ENCODE assay signal across 16 cellular contexts in genomic region chr15:69131362-69132215, GRCh38. TPM values are rescaled to one million over a fixed set of nuclear protein-coding genes. Genes with fewer than 3 reads are reported as not detected.
DNase-seq lines count a peak whose midpoint lies in the region; ATAC-seq, FAIRE-seq and TF ChIP-seq lines count a peak whose summit lies in the region.
"Had no signal": no experiment of that assay in that cellular context is flagged by ENCODE, and none has a peak within 500 bp of the region (broad histone marks: within the 10 kb centered on the region; RNA-seq: fewer than 3 reads in every experiment).

No MANE protein-coding gene starts in this region.

- H3K4me2 ChIP-seq in BLaER1 treated with 17β-estradiol and CSF1 and Interleukin-3, amounts not matched to agents 10 nM and 100 nM: peak overlapping the region in 9 of 11 experiments; percentile 3 to 96 (median 55); a peak in 13 of 22 replicates
- H3K4me2 ChIP-seq in H1 (ENCODE audit: insufficient read depth in 1 of 2, low read depth in 2 of 2, low read length in 2 of 2): no peak overlapping the region

- TF ChIP-seq CTCF in H1 (IDR thresholded peaks at IDR 0.05; ENCODE audit: control extremely low read depth in 1 of 3, insufficient read depth in 1 of 3, low read depth in 1 of 3, low read length in 3 of 3) (no peak), mucosa of descending colon (IDR thresholded peaks at IDR 0.05) (no peak)

- H3K9me3 ChIP-seq in BLaER1 treated with 17β-estradiol and CSF1 and Interleukin-3, amounts not matched to agents 10 nM and 100 nM (replicated peaks in 1 of 11): no peaks in the 10 kb centered on the region
- H3K9me3 ChIP-seq in H1 (ENCODE audit: insufficient read depth in 2 of 2, low read depth in 1 of 2, low read length in 1 of 2): no peaks in the 10 kb centered on the region
- no peaks in the 10 kb centered on the region for H3K9me3 ChIP-seq in mucosa of descending colon
- H3K9me3 ChIP-seq: ascending aorta had no signal

- TF ChIP-seq EP300 in H1 (IDR thresholded peaks at IDR 0.05; ENCODE audit: borderline replicate concordance in 1 of 2, low read depth in 2 of 2, low read length in 2 of 2): no peak

- no peaks in the 10 kb centered on the region for H3K79me1 ChIP-seq in H1 (ENCODE audit: low read depth, low read length)

- no peak overlapping the region for H2AK5ac ChIP-seq in H1 (ENCODE audit: low read depth, low read length)

- no peak overlapping the region for H3K23ac ChIP-seq in H1 (ENCODE audit: insufficient read length)

- peak overlapping the region in 5 of 11 experiments; percentile 21 to 50 (median 42); a peak in 8 of 22 replicates for H3K27ac ChIP-seq in BLaER1 treated with 17β-estradiol and CSF1 and Interleukin-3, amounts not matched to agents 10 nM and 100 nM
- no peak overlapping the region for H3K27ac ChIP-seq in H1 (ENCODE audit: low read depth, low read length)
- H3K27ac ChIP-seq: ascending aorta had no signal

- no peaks in the 10 kb centered on the region for H3K23me2 ChIP-seq in H1 (ENCODE audit: low read depth, low read length)

- 88% methylated on average over 7 of the region's 7 CpGs; no CpG with 5 or more reads in 1 of the 2 experiments for WGBS in H1 (ENCODE audit: extremely low coverage in 1 of 2, insufficient coverage in 1 of 2, insufficient read length in 1 of 2, insufficient replicate concordance in 2 of 2, low coverage in 1 of 2, low lambda C conversion rate in 2 of 2, missing lambda C conversion rate in 1 of 2), 2 experiments

- TF ChIP-seq RAD21 in H1 (IDR thresholded peaks at IDR 0.05 in 1 of 2, conservative IDR thresholded peaks at IDR 0.05 in 1 of 2; ENCODE audit: low read depth in 2 of 2, low read length in 2 of 2): no peak

- no peak overlapping the region for H3K56ac ChIP-seq in H1 (replicated peaks; ENCODE audit: insufficient read length, low read depth, low read length)

- H2BK15ac ChIP-seq in H1 (ENCODE audit: low read length): no peak overlapping the region

- H3K4me3 ChIP-seq in BLaER1 treated with 17β-estradiol and CSF1 and Interleukin-3, amounts not matched to agents 10 nM and 100 nM: peak overlapping the region in 1 of 10 experiments; percentile 24; a peak in 3 of 20 replicates
- H3K4me3 ChIP-seq in H1 (ENCODE audit: extremely low read depth in 1 of 4, insufficient read depth in 2 of 4, low read depth in 3 of 4, low read length in 4 of 4) (no peak overlapping the region), mucosa of descending colon (no peak overlapping the region)
- H3K4me3 ChIP-seq: ascending aorta had no signal

- peak overlapping the region in 4 of 11 experiments; percentile 13 to 44 (median 26); a peak in 6 of 22 replicates for H3K9ac ChIP-seq in BLaER1 treated with 17β-estradiol and CSF1 and Interleukin-3, amounts not matched to agents 10 nM and 100 nM
- no peak overlapping the region for H3K9ac ChIP-seq in H1 (replicated peaks in 1 of 4; ENCODE audit: extremely low read depth in 1 of 4, low read depth in 3 of 4, low read length in 3 of 4)

- H2BK12ac ChIP-seq in H1 (ENCODE audit: low read depth, low read length): peak overlapping the region; percentile 4; the same call in 1 of the 2 replicates

- POLR2A ChIA-PET in H1 (lab: Charles Lee; ENCODE audit: partially characterized antibody): no interaction called here

- peak overlapping the region; percentile 36 for H4K91ac ChIP-seq in H1 (replicated peaks; ENCODE audit: insufficient read length, low read length)

- H2BK120ac ChIP-seq in H1 (replicated peaks; ENCODE audit: low read depth, low read length): no peak overlapping the region

- H2BK20ac ChIP-seq in H1 (ENCODE audit: low read length): no peak overlapping the region

- DNase-seq in NOMO-1 (lab: John Stamatoyannopoulos, UW; ENCODE audit: unreplicated experiment in 2 of 2) (peak; percentile 83 to 89), H1 (ENCODE audit: low read depth in 1 of 2, low spot score in 2 of 2) (no peak), mucosa of descending colon (no peak), NCI-H748 (lab: John Stamatoyannopoulos, UW; ENCODE audit: unreplicated experiment) (no peak)
- no peak for DNase-seq in stimulated activated CD8-positive, alpha-beta memory T cell treated with anti-CD3 and anti-CD28 coated beads, Interleukin-4, amount 100 ng/mL, for 48 hours
- DNase-seq: activated CD4-positive, alpha-beta T cell treated with anti-CD3 and anti-CD28 coated beads, Interleukin-2, amount 50 U/mL, for 1 hour; cortex of kidney; NCI-H1417 treated with DMSO at 0.1 percent for 48 hours; NCI-H446; RPMI8226; stimulated activated naive CD8-positive, alpha-beta T cell treated with anti-CD3 and anti-CD28 coated beads, Interleukin-15, amount 100 ng/mL, for 72 hours; T-helper 2 cell had no signal

- no peak for TF ChIP-seq POLR2A in H1 (IDR thresholded peaks at IDR 0.05; ENCODE audit: control extremely low read depth in 1 of 2, low read depth in 2 of 2, low read length in 2 of 2)

- peak; percentile 41 for ATAC-seq in mucosa of descending colon
- no peak for ATAC-seq in GM19023 (IDR thresholded peaks at IDR 0.05; ENCODE audit: unreplicated experiment)
- ATAC-seq in HG03521 (IDR thresholded peaks at IDR 0.05; ENCODE audit: unreplicated experiment): no peak
- ATAC-seq: stimulated activated naive CD8-positive, alpha-beta T cell treated with anti-CD3 and anti-CD28 coated beads, Interleukin-15, amount 100 ng/mL, for 72 hours had no signal

- no peaks in the 10 kb centered on the region for H4K20me1 ChIP-seq in BLaER1 treated with 17β-estradiol and CSF1 and Interleukin-3, amounts not matched to agents 10 nM and 100 nM
- H4K20me1 ChIP-seq in H1 (replicated peaks in 1 of 2; ENCODE audit: control insufficient read depth in 1 of 2, insufficient read depth in 2 of 2, low read length in 2 of 2): no peaks in the 10 kb centered on the region

- H2AFZ ChIP-seq in H1 (ENCODE audit: low read length): no peak overlapping the region

- no peaks in the 10 kb centered on the region for H3K27me3 ChIP-seq in BLaER1 treated with 17β-estradiol and CSF1 and Interleukin-3, amounts not matched to agents 10 nM and 100 nM
- H3K27me3 ChIP-seq in H1 (replicated peaks in 1 of 4; ENCODE audit: control insufficient read depth in 3 of 4, extremely low read depth in 1 of 4, insufficient read depth in 3 of 4, low read length in 3 of 4): no peaks in the 10 kb centered on the region; a peak in 2 of 7 replicates
- H3K27me3 ChIP-seq: ascending aorta had no signal

- intact Hi-C loops in mucosa of descending colon (cut with DNase I, micrococcal nuclease): no loop called here

- peaks cover 0 to 37% (median 10%) of the 10 kb centered on the region in 10 experiments; a peak in 13 of 20 replicates for H3K4me1 ChIP-seq in BLaER1 treated with 17β-estradiol and CSF1 and Interleukin-3, amounts not matched to agents 10 nM and 100 nM
- H3K4me1 ChIP-seq in H1 (replicated peaks in 1 of 4; ENCODE audit: control insufficient read depth in 3 of 4, insufficient read depth in 4 of 4, low read length in 3 of 4): peaks cover 0 to 9% (median 8%) of the 10 kb centered on the region in 4 experiments; a peak in 4 of 7 replicates
- H3K4me1 ChIP-seq in mucosa of descending colon (ENCODE audit: low read depth): no peaks in the 10 kb centered on the region
- H3K4me1 ChIP-seq: ascending aorta had no signal

- CTCF ChIA-PET in H1 (lab: Charles Lee; ENCODE audit: partially characterized antibody): interaction anchor here (1.0 kb wide), 1 partner anchor 13 kb away, joined by 4 read pairs; no protein-coding TSS in a partner anchor

- no peak overlapping the region for H2BK5ac ChIP-seq in H1 (ENCODE audit: low read depth, low read length)

- H3K4ac ChIP-seq in H1 (replicated peaks; ENCODE audit: insufficient read length, low read depth, low read length): no peak overlapping the region

- no peaks in the 10 kb centered on the region for H3K79me2 ChIP-seq in H1 (ENCODE audit: control insufficient read depth in 1 of 2, insufficient read depth in 2 of 2, low read length in 2 of 2)

- H4K5ac ChIP-seq in H1 (ENCODE audit: insufficient read length, low read depth, low read length): no peak overlapping the region

- no peak overlapping the region for H3K14ac ChIP-seq in H1 (ENCODE audit: insufficient read length)

- no peaks in the 10 kb centered on the region for H3K36me3 ChIP-seq in BLaER1 treated with 17β-estradiol and CSF1 and Interleukin-3, amounts not matched to agents 10 nM and 100 nM
- H3K36me3 ChIP-seq in H1 (ENCODE audit: control insufficient read depth in 2 of 4, insufficient read depth in 4 of 4, low read length in 3 of 4) (no peaks in the 10 kb centered on the region), mucosa of descending colon (ENCODE audit: low read depth) (no peaks in the 10 kb centered on the region)
- H3K36me3 ChIP-seq: ascending aorta had no signal

- FAIRE-seq in H1 (lab: Jason Lieb, UNC): no peak

- peak overlapping the region; percentile 62; the same call in 1 of the 2 replicates for H4K8ac ChIP-seq in H1 (ENCODE audit: extremely low read depth, insufficient read depth, low read length)

- H3K18ac ChIP-seq in H1 (ENCODE audit: extremely low read depth, low read length): peak overlapping the region; percentile 33; the same call in 1 of the 2 replicates

TF ChIP-seq in H1, 55 proteins besides CTCF, POLR2A, EP300 and RAD21 (continues in another document):
- TF ChIP-seq E2F6 (IDR thresholded peaks at IDR 0.05) (no peak), YY1 (IDR thresholded peaks at IDR 0.05; ENCODE audit: low read depth, low read length) (no peak), GABPA (IDR thresholded peaks at IDR 0.05; ENCODE audit: borderline replicate concordance, insufficient read depth, low read length) (no peak), SIRT6 (IDR thresholded peaks at IDR 0.05; ENCODE audit: low read length) (no peak)

RNA-seq across cellular contexts. Expression of gene GLCE, which starts 28.8 kb away (rescaled TPM):
- 16.2 and 17.1 TPM in 2 replicates for total RNA-seq in H1 (2021; fragmentation: NEBNext Ultra II Directional; extraction: Animal tissue kit (Norgen Biotek cat#: 25700))
- 8.4 and 22.7 TPM in 2 replicates for polyA plus RNA-seq in H1 (2011; rRNA removed)
- 15.1 TPM for polyA plus RNA-seq in H1 (2011; cell fraction: cytosol; rRNA removed)
- polyA plus RNA-seq in H1 (2011; cell fraction: nucleus; rRNA removed): 8.8 TPM
- polyA plus RNA-seq in H1 (2012, experiment 1 of 2): 17.3 to 22.2 TPM (median 19.5 TPM) in 4 replicates
- polyA plus RNA-seq in H1 (2012, experiment 2 of 2): 3.2 TPM
- polyA plus RNA-seq in H1 (2013, experiment 1 of 2): 10.6 TPM
- polyA plus RNA-seq in H1 (2013, experiment 2 of 2): 10.5 TPM
- polyA minus RNA-seq in H1 (2011; rRNA and poly(A)+ RNA removed): 23.8 and 45.2 TPM in 2 replicates
- polyA minus RNA-seq in H1 (2011; cell fraction: cytosol; rRNA and poly(A)+ RNA removed): 13.1 TPM
- polyA minus RNA-seq in H1 (2011; cell fraction: nucleus; rRNA and poly(A)+ RNA removed): 22.8 TPM
- 10 to 100 TPM; 17.7 to 36.4 (median 32.3) TPM for total RNA-seq in mucosa of descending colon

Comparison
In these comparisons a context has a peak if more than half of its experiments do, and no peak if none do; other contexts are left out.
1. H3K4me2 ChIP-seq: peak in BLaER1 treated with 17β-estradiol and CSF1 and Interleukin-3, amounts not matched to agents 10 nM and 100 nM (9 of 11); none in H1 (0 of 2).
2. DNase-seq: peak in NOMO-1 (2 of 2); none in H1 (0 of 2), mucosa of descending colon (0 of 3), stimulated activated CD8-positive, alpha-beta memory T cell treated with anti-CD3 and anti-CD28 coated beads, Interleukin-4, amount 100 ng/mL, for 48 hours (single experiment) and NCI-H748 (single experiment).